In the genomic region with DNA sequence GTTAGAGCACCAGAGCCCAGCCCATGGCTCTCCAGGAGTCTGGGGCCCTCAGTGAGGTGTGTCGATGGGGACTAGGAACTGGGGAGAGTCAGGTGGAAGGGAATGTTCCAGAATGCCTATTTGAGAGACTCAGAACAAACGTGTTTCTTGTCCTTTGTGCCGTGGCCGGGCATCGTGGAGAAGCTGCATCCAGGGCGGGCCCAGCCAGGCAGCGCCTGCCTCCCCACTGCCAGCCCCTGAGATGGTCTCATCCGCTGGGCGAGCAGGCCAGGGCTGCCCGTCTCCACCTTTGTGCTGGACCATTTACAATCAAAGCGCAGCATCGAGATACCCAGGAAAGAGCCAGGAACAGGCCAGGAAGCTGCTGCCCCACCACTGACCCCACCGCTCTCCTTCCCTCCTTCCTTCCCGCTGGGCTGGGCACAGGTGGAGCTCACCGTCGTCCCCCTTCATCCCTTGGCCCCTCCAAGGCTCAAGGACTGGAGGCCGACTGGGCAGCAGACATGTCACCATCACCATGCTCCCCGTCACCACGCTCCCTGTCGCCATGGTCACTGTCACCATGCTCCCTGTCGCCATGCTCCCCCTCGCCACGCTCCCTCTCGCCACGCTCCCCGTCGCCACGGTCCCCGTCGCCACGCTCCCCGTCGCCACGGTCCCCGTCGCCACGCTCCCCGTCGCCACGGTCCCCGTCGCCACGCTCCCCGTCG, we compare ENCODE assay signal across 33 cellular contexts.
"Had no signal": no experiment of that assay in that cellular context is flagged by ENCODE, and none has a peak within 500 bp of the region (broad histone marks: within the 10 kb centered on the region; RNA-seq: fewer than 3 reads in every experiment).

No MANE protein-coding gene starts in this region.

- H3K36me3 ChIP-seq: adrenal gland, brain microvascular endothelial cell, breast epithelium had no signal

- H3K4me1 ChIP-seq: adrenal gland, breast epithelium had no signal

- H3K27ac ChIP-seq: adrenal gland, body of pancreas, brain microvascular endothelial cell, breast epithelium, VCaP had no signal

- ATAC-seq: activated CD8-positive, alpha-beta T cell treated with anti-CD3 and anti-CD28 coated beads for 36 hours; activated naive CD4-positive, alpha-beta T cell treated with anti-CD3 and anti-CD28 coated beads, Interleukin-2, amount 50 U/mL, for 72 hours; activated T-cell treated with anti-CD3 and anti-CD28 coated beads, Interleukin-2, amount 50 U/mL, for 4 hours; activated T-cell treated with anti-CD3 and anti-CD28 coated beads, Interleukin-2, amount 50 U/mL, for 72 hours; activated T-helper 17 cell treated with anti-CD3 and anti-CD28 coated beads, Interleukin-2, amount 50 U/mL, for 72 hours; body of pancreas had no signal

- H3K4me3 ChIP-seq: adrenal gland, body of pancreas, breast epithelium had no signal

- H3K9me3 ChIP-seq: adrenal gland, body of pancreas, breast epithelium had no signal

- H3K27me3 ChIP-seq: adrenal gland, body of pancreas, brain microvascular endothelial cell had no signal

- FAIRE-seq: astrocyte, TTC549 had no signal

- DNase-seq: activated B cell treated with CpG ODN at 0.5 μM for 24 hours; activated CD4-positive, alpha-beta memory T cell treated with anti-CD3 and anti-CD28 coated beads for 36 hours; activated CD4-positive, alpha-beta T cell treated with anti-CD3 and anti-CD28 coated beads for 4 hours; activated CD4-positive, alpha-beta T cell treated with anti-CD3 and anti-CD28 coated beads, Interleukin-2, amount 10 ng/mL, durations not matched to agents 24 days and 14 days; activated CD4-positive, alpha-beta T cell treated with anti-CD3 and anti-CD28 coated beads, Interleukin-2, amount 50 U/mL, for 1 hour; activated CD4-positive, alpha-beta T cell treated with anti-CD3 and anti-CD28 coated beads, Interleukin-2, amount 50 U/mL, for 4 hours; activated CD4-positive, CD25-positive, alpha-beta regulatory T cell treated with anti-CD3 and anti-CD28 coated beads, Interleukin-2, amount 50 U/mL, for 72 hours; activated CD8-positive, alpha-beta memory T cell treated with anti-CD3 and anti-CD28 coated beads, Interleukin-2, amount 50 U/mL, for 4 hours; activated CD8-positive, alpha-beta T cell treated with anti-CD3 and anti-CD28 coated beads for 36 hours; activated effector memory CD4-positive, alpha-beta T cell treated with anti-CD3 and anti-CD28 coated beads, Interleukin-2, amount 50 U/mL, for 16 hours; activated gamma-delta T cell treated with Interleukin-2 at 50 U/mL for 16 hours; activated naive CD4-positive, alpha-beta T cell; activated naive CD4-positive, alpha-beta T cell treated with anti-CD3 and anti-CD28 coated beads for 36 hours; activated naive CD4-positive, alpha-beta T cell treated with anti-CD3 and anti-CD28 coated beads, Interleukin-2, amount 50 U/mL, for 16 hours; activated naive CD8-positive, alpha-beta T cell treated with anti-CD3 and anti-CD28 coated beads for 36 hours; activated T-cell treated with anti-CD3 and anti-CD28 coated beads for 4 hours; activated T-cell treated with anti-CD3 and anti-CD28 coated beads, Interleukin-2, amount 50 U/mL, for 1 hour; activated T-cell treated with anti-CD3 and anti-CD28 coated beads, Interleukin-2, amount 50 U/mL, for 4 hours; activated T-cell treated with anti-CD3 and anti-CD28 coated beads, Interleukin-2, amount 50 U/mL, for 72 hours; adrenal gland; amniotic stem cell; body of pancreas; brain microvascular endothelial cell; caudate nucleus; T-helper 1 cell; T-helper 2 cell; T-helper 9 cell had no signal
